Comparison of ENCODE assay signal across 15 cellular contexts in genomic region chr10:60848126-60848525, GRCh38.
DNase-seq lines count a peak whose midpoint lies in the region; ATAC-seq, FAIRE-seq and TF ChIP-seq lines count a peak whose summit lies in the region.
"Had no signal": no experiment of that assay in that cellular context is flagged by ENCODE, and none has a peak within 500 bp of the region (broad histone marks: within the 10 kb centered on the region; RNA-seq: fewer than 3 reads in every experiment).

No MANE protein-coding gene starts in this region.

- ATAC-seq in GM21515 (IDR thresholded peaks at IDR 0.05; ENCODE audit: unreplicated experiment): no peak
- ATAC-seq: activated CD4-positive, alpha-beta T cell treated with anti-CD3 and anti-CD28 coated beads for 36 hours; activated T-helper 17 cell treated with anti-CD3 and anti-CD28 coated beads, Interleukin-2, amount 50 U/mL, for 72 hours had no signal

- peak; percentile 50 for FAIRE-seq in RCC 7860 (lab: Jason Lieb, UNC)
- FAIRE-seq: GM12891 had no signal

- DNase-seq in DMS53 (lab: John Stamatoyannopoulos, UW) (peak; percentile 47), RCC 7860 (ENCODE audit: low spot score) (peak; percentile 21), fibroblast of villous mesenchyme (ENCODE audit: low read depth) (peak; percentile 67), renal cortical epithelial cell (ENCODE audit: low read depth) (peak; percentile 71), GF-D8 (lab: John Stamatoyannopoulos, UW) (no peak), BE2C (no peak), LoVo (ENCODE audit: low spot score) (no peak)
- DNase-seq: activated CD4-positive, alpha-beta T cell treated with anti-CD3 and anti-CD28 coated beads for 36 hours; CD8-positive, alpha-beta memory T cell; central memory CD4-positive, alpha-beta T cell; NCI-H1092; transverse colon had no signal

- H3K4me1 ChIP-seq in BE2C: no peaks in the 10 kb centered on the region

- H3K36me3 ChIP-seq in BE2C: no peaks in the 10 kb centered on the region
- H3K36me3 ChIP-seq: transverse colon had no signal

- no peaks in the 10 kb centered on the region for H3K27me3 ChIP-seq in BE2C
- H3K27me3 ChIP-seq: transverse colon had no signal

- TF ChIP-seq CTCF in fibroblast of villous mesenchyme (IDR thresholded peaks at IDR 0.05; ENCODE audit: insufficient read depth, low read depth, low read length) (peak; percentile 9), BE2C (IDR thresholded peaks at IDR 0.05; ENCODE audit: low read depth, low read length) (no peak)

- no peaks in the 10 kb centered on the region for H3K9me3 ChIP-seq in BE2C
- H3K9me3 ChIP-seq: transverse colon had no signal

- no peak overlapping the region for H3K4me3 ChIP-seq in fibroblast of villous mesenchyme (ENCODE audit: low read depth, low read length)
- no peak overlapping the region for H3K4me3 ChIP-seq in BE2C (ENCODE audit: low read depth, low read length)
- H3K4me3 ChIP-seq: transverse colon had no signal

Comparison
In these comparisons a context has a peak if more than half of its experiments do, and no peak if none do; other contexts are left out.
1. DNase-seq: peak in DMS53 (single experiment), RCC 7860 (single experiment), fibroblast of villous mesenchyme (single experiment) and renal cortical epithelial cell (single experiment); none in GF-D8 (single experiment), BE2C (single experiment) and LoVo (single experiment).